ENCODE assay signal across 33 cellular contexts in the genomic region with DNA sequence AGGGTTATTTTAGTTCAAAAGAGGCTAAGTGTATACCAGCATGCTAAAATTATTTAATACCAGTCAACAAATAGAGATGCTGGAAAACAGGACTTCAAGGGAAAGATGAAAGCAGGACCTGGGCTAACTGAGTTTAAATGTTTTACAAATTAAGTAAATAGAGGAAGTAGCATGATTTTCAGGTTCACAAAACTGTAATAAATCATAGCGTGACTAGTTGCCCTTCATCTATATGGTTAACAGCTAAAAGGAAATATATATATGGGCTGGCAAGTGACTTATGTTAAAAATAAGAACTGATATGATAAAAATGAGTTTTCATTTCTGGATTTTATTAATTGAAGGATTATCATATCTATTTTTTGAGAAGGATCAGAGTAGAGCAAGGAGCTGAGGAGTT.
"Had no signal": no experiment of that assay in that cellular context is flagged by ENCODE, and none has a peak within 500 bp of the region (broad histone marks: within the 10 kb centered on the region; RNA-seq: fewer than 3 reads in every experiment).

No MANE protein-coding gene starts in this region.

- H3K27ac Mint-ChIP-seq: activated CD4-positive, alpha-beta memory T cell treated with anti-CD3 and anti-CD28 coated beads, Interleukin-2, amount 10 ng/mL, durations not matched to agents 7 days and 5 days; activated CD8-positive, alpha-beta memory T cell treated with anti-CD3 and anti-CD28 coated beads, Interleukin-2, amount 10 ng/mL, durations not matched to agents 7 days and 5 days; activated naive CD8-positive, alpha-beta T cell treated with anti-CD3 and anti-CD28 coated beads for 36 hours had no signal

- H3K4me3 Mint-ChIP-seq: activated CD4-positive, alpha-beta memory T cell treated with anti-CD3 and anti-CD28 coated beads, Interleukin-2, amount 10 ng/mL, durations not matched to agents 7 days and 5 days; activated CD8-positive, alpha-beta memory T cell treated with anti-CD3 and anti-CD28 coated beads, Interleukin-2, amount 10 ng/mL, durations not matched to agents 7 days and 5 days; activated naive CD8-positive, alpha-beta T cell treated with anti-CD3 and anti-CD28 coated beads for 36 hours had no signal

- H3K4me1 Mint-ChIP-seq: activated CD4-positive, alpha-beta memory T cell treated with anti-CD3 and anti-CD28 coated beads, Interleukin-2, amount 10 ng/mL, durations not matched to agents 7 days and 5 days; activated CD8-positive, alpha-beta memory T cell treated with anti-CD3 and anti-CD28 coated beads, Interleukin-2, amount 10 ng/mL, durations not matched to agents 7 days and 5 days had no signal

- H3K27me3 Mint-ChIP-seq: activated CD4-positive, alpha-beta memory T cell treated with anti-CD3 and anti-CD28 coated beads, Interleukin-2, amount 10 ng/mL, durations not matched to agents 7 days and 5 days; activated CD8-positive, alpha-beta memory T cell treated with anti-CD3 and anti-CD28 coated beads, Interleukin-2, amount 10 ng/mL, durations not matched to agents 7 days and 5 days; activated naive CD8-positive, alpha-beta T cell treated with anti-CD3 and anti-CD28 coated beads for 36 hours had no signal

- ATAC-seq: activated CD8-positive, alpha-beta memory T cell treated with anti-CD3 and anti-CD28 coated beads, Interleukin-2, amount 10 ng/mL, durations not matched to agents 7 days and 5 days had no signal

- DNase-seq: activated CD4-positive, alpha-beta memory T cell treated with anti-CD3 and anti-CD28 coated beads, Interleukin-2, amount 10 ng/mL, durations not matched to agents 7 days and 5 days; activated CD4-positive, alpha-beta T cell treated with anti-CD3 and anti-CD28 coated beads for 1 hour; activated CD4-positive, alpha-beta T cell treated with anti-CD3 and anti-CD28 coated beads for 48 hours; activated CD4-positive, CD25-positive, alpha-beta regulatory T cell; activated CD8-positive, alpha-beta memory T cell treated with anti-CD3 and anti-CD28 coated beads for 24 hours; activated CD8-positive, alpha-beta memory T cell treated with anti-CD3 and anti-CD28 coated beads, Interleukin-2, amount 10 ng/mL, durations not matched to agents 7 days and 5 days; activated CD8-positive, alpha-beta memory T cell treated with anti-CD3 and anti-CD28 coated beads, Interleukin-2, amount 50 U/mL, for 48 hours; activated effector memory CD4-positive, alpha-beta T cell treated with Interleukin-2 at 50 U/mL for 16 hours; activated naive CD4-positive, alpha-beta T cell; activated naive CD4-positive, alpha-beta T cell treated with anti-CD3 and anti-CD28 coated beads, Interleukin-2, amount 50 U/mL, for 16 hours; activated naive CD8-positive, alpha-beta T cell treated with anti-CD3 and anti-CD28 coated beads for 36 hours; activated T-cell treated with anti-CD3 and anti-CD28 coated beads, Interleukin-2, amount 50 U/mL, for 48 hours; amniotic stem cell; aorta; brain microvascular endothelial cell; central memory CD4-positive, alpha-beta T cell; Kasumi-1; KBM-7; MG63; NCI-H1048; NCI-H1105 treated with DMSO at 0.1 percent for 48 hours; NCI-H1436; NCI-H1694; NCI-H1930; NCI-H2081 treated with DMSO at 0.1 percent for 48 hours; NCI-H345; NCI-H524 treated with DMSO at 0.1 percent for 48 hours; OCI-M1; Right ventricle myocardium superior; SW 1271; T-helper 1 cell; T1000; WERI-Rb-1 had no signal
